Comparison of ENCODE assay signal across 8 cellular contexts in the genomic region with DNA sequence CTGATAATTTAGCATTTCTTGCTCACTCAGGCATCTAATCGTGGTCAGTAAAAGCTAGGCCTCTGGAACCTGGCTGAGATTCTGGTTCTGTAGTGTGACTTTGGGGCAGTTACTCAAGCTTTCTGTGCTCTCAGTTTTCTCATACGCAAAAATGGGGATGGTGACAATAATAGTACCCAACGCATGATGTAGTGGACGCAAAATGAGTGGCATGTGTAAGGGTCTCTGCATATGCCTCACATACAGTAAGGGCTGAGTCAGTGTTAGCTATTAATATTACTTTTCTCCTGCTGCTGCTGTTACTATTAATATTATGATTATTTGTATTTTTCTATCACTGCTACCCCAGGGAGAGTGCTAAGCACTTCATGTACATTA. TPM values are rescaled to one million over a fixed set of nuclear protein-coding genes. Genes with fewer than 3 reads are reported as not detected.
DNase-seq lines count a peak whose midpoint lies in the region; ATAC-seq and TF ChIP-seq lines count a peak whose summit lies in the region.

No MANE protein-coding gene starts in this region.

- H3K4me3 Mint-ChIP-seq in activated CD4-positive, alpha-beta memory T cell treated with anti-CD3 and anti-CD28 coated beads, Interleukin-2, amount 10 ng/mL, durations not matched to agents 7 days and 5 days, result peak overlapping the region; percentile 90

- peak overlapping the region; percentile 98 for H3K9ac ChIP-seq in iPS-18a (ENCODE audit: low read length)

- H3K27ac Mint-ChIP-seq in activated CD4-positive, alpha-beta memory T cell treated with anti-CD3 and anti-CD28 coated beads, Interleukin-2, amount 10 ng/mL, durations not matched to agents 7 days and 5 days, result peak overlapping the region; percentile 79

- H3K27me3 ChIP-seq in iPS-18a (ENCODE audit: control insufficient read depth, insufficient read depth, low read length) (no peaks in the 10 kb centered on the region), suprapubic skin (no peaks in the 10 kb centered on the region)

- peaks cover 8% of the 10 kb centered on the region for H3K4me1 ChIP-seq in iPS-18a (ENCODE audit: control insufficient read depth, low read depth, low read length)
- peaks cover 15% of the 10 kb centered on the region for H3K4me1 ChIP-seq in suprapubic skin

- H3K9me3 ChIP-seq in iPS-18a (ENCODE audit: control insufficient read depth, low read depth, low read length), result peaks cover 4% of the 10 kb centered on the region
- H3K9me3 ChIP-seq in suprapubic skin, result no peaks in the 10 kb centered on the region

- no peak for TF ChIP-seq POLR2A in suprapubic skin (IDR thresholded peaks at IDR 0.05)

- POLR2A ChIA-PET in activated CD4-positive, alpha-beta memory T cell treated with anti-CD3 and anti-CD28 coated beads, Interleukin-2, amount 10 ng/mL, durations not matched to agents 7 days and 5 days (lab: Charles Lee), result interaction anchor here (1.0 to 2.0 kb wide), 22 partner anchors 8 to 415 kb away, joined by 3 to 19 read pairs (median 4); partner anchors contain the start of genes ABHD12, ACSS1, APMAP and PYGB

- peaks cover 8% of the 10 kb centered on the region for H3K9me3 Mint-ChIP-seq in activated CD4-positive, alpha-beta memory T cell treated with anti-CD3 and anti-CD28 coated beads, Interleukin-2, amount 10 ng/mL, durations not matched to agents 7 days and 5 days

- peaks cover 20% of the 10 kb centered on the region for H3K36me3 Mint-ChIP-seq in activated CD4-positive, alpha-beta memory T cell treated with anti-CD3 and anti-CD28 coated beads, Interleukin-2, amount 10 ng/mL, durations not matched to agents 7 days and 5 days (ENCODE audit: low read depth)

- H3K27me3 Mint-ChIP-seq in activated CD4-positive, alpha-beta memory T cell treated with anti-CD3 and anti-CD28 coated beads, Interleukin-2, amount 10 ng/mL, durations not matched to agents 7 days and 5 days, result no peaks in the 10 kb centered on the region

- WGBS in suprapubic skin, result 1% methylated on average over 4 of the region's 4 CpGs

- in situ Hi-C loops in GM13977 (cut with MboI; ENCODE audit: low pct_unique_long_range_greater_than_20kb, low sequenced_read_pairs, unreplicated experiment), result loop anchor here (25.0 kb wide), 1 partner anchor 421 kb away; the partner anchor contains the start of gene APMAP

- no peaks in the 10 kb centered on the region for H3K36me3 ChIP-seq in iPS-18a (ENCODE audit: control insufficient read depth, low read depth, low read length)
- H3K36me3 ChIP-seq in suprapubic skin, result no peaks in the 10 kb centered on the region

- peak; percentile 30 to 43 for ATAC-seq in activated CD4-positive, CD25-positive, alpha-beta regulatory T cell treated with anti-CD3 and anti-CD28 coated beads, Interleukin-2, amount 50 U/mL, for 24 hours
- no peak for ATAC-seq in omental fat pad (ENCODE audit: low FRiP score)

- no peak for TF ChIP-seq EP300 in suprapubic skin (IDR thresholded peaks at IDR 0.05)

- peak overlapping the region; percentile 91 for H3K27ac ChIP-seq in iPS-18a (ENCODE audit: low read length)
- no peak overlapping the region for H3K27ac ChIP-seq in suprapubic skin

- H3K4me1 Mint-ChIP-seq in activated CD4-positive, alpha-beta memory T cell treated with anti-CD3 and anti-CD28 coated beads, Interleukin-2, amount 10 ng/mL, durations not matched to agents 7 days and 5 days, result peaks cover 34% of the 10 kb centered on the region

- TF ChIP-seq CTCF in suprapubic skin (IDR thresholded peaks at IDR 0.05), result no peak
- no peak for TF ChIP-seq CTCF in omental fat pad (IDR thresholded peaks at IDR 0.05)
- TF ChIP-seq CTCF in GM13977 (IDR thresholded peaks at IDR 0.05; ENCODE audit: extremely low read depth, insufficient read depth, missing control alignments), result no peak

- DNase-seq in activated CD4-positive, CD25-positive, alpha-beta regulatory T cell treated with anti-CD3 and anti-CD28 coated beads, Interleukin-2, amount 50 U/mL, for 72 hours, result no peak
- DNase-seq in activated CD4-positive, alpha-beta memory T cell treated with anti-CD3 and anti-CD28 coated beads, Interleukin-2, amount 10 ng/mL, durations not matched to agents 7 days and 5 days, result no peak
- DNase-seq in suprapubic skin (ENCODE audit: low spot score in 2 of 2) (no peak), mucosa of gallbladder (ENCODE audit: low spot score) (no peak), omental fat pad (ENCODE audit: low spot score) (no peak), GM13977 (ENCODE audit: low spot score) (no peak)

- peak overlapping the region; percentile 95 for H3K4me3 ChIP-seq in iPS-18a (ENCODE audit: low read length)
- peak overlapping the region; percentile 75 for H3K4me3 ChIP-seq in suprapubic skin

- CTCF ChIA-PET in activated CD4-positive, alpha-beta memory T cell treated with anti-CD3 and anti-CD28 coated beads, Interleukin-2, amount 10 ng/mL, durations not matched to agents 7 days and 5 days (lab: Charles Lee), result interaction anchor here (0.6 to 4.2 kb wide), 8 partner anchors 9 to 414 kb away, joined by 3 to 33 read pairs (median 4); partner anchors contain the start of gene ABHD12

RNA-seq across cellular contexts. Expression of gene GINS1, which starts 0.7 kb away (rescaled TPM):
- 10 to 100 TPM; 27.5 to 28.0 TPM for total RNA-seq in activated CD4-positive, alpha-beta memory T cell treated with anti-CD3 and anti-CD28 coated beads, Interleukin-2, amount 10 ng/mL, durations not matched to agents 7 days and 5 days
- total RNA-seq in suprapubic skin (1 to 10 TPM; 2.4 to 3.6 (median 2.6) TPM), mucosa of gallbladder (1.4 TPM), omental fat pad (1 to 10 TPM in 1 of 4 donors, under 1 TPM in 3; 0.13 to 1.1 (median 0.58) TPM)

RNA-seq across cellular contexts. Expression of gene ABHD12, which starts 17.5 kb away (rescaled TPM):
- total RNA-seq in activated CD4-positive, alpha-beta memory T cell treated with anti-CD3 and anti-CD28 coated beads, Interleukin-2, amount 10 ng/mL, durations not matched to agents 7 days and 5 days, result 10 to 100 TPM; 30.8 to 31.7 TPM
- 10 to 100 TPM; 41.6 to 75.8 (median 52.3) TPM for total RNA-seq in suprapubic skin
- 81.1 TPM for total RNA-seq in mucosa of gallbladder
- 10 to 100 TPM; 30.3 to 46.3 (median 38.4) TPM for total RNA-seq in omental fat pad

Comparison
In these comparisons a context has a peak if more than half of its experiments do, and no peak if none do; other contexts are left out.
1. RNA of gene GINS1, which starts 0.7 kb away (total RNA-seq): 27.5 to 28.0 TPM in activated CD4-positive, alpha-beta memory T cell treated with anti-CD3 and anti-CD28 coated beads, Interleukin-2, amount 10 ng/mL, durations not matched to agents 7 days and 5 days; 2.4 to 3.6 TPM in suprapubic skin, 1.4 TPM in mucosa of gallbladder (single experiment) and 0.13 to 1.1 TPM in omental fat pad; every median in the first group is over 4 times any median in the second.